Comparison of ENCODE assay signal across 28 cellular contexts in the genomic region with DNA sequence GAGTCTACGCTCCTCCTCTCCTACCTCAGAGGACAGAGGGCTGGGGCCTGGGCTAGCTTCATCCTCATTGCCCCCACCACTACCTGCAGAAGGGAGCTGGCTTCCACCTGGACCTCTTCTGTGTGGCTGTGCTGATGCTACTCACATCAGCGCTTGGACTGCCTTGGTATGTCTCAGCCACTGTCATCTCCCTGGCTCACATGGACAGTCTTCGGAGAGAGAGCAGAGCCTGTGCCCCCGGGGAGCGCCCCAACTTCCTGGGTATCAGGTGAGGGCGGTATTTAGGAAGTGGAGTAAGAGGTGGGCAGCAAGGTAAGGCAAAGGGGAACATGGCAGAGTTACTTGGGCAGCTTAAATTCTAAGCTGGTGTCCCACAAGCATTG. TPM values are rescaled to one million over a fixed set of nuclear protein-coding genes. Genes with fewer than 3 reads are reported as not detected.
DNase-seq lines count a peak whose midpoint lies in the region; FAIRE-seq and TF ChIP-seq lines count a peak whose summit lies in the region.
"Had no signal": no experiment of that assay in that cellular context is flagged by ENCODE, and none has a peak within 500 bp of the region (broad histone marks: within the 10 kb centered on the region; RNA-seq: fewer than 3 reads in every experiment).

No MANE protein-coding gene starts in this region.

- H2BK20ac ChIP-seq in H1 (ENCODE audit: low read length) = no peak overlapping the region

- H3K4me2 ChIP-seq in H1 (ENCODE audit: insufficient read depth in 1 of 2, low read depth in 2 of 2, low read length in 2 of 2) = no peak overlapping the region
- H3K4me2 ChIP-seq: A549; BLaER1 treated with 17β-estradiol and CSF1 and Interleukin-3, amounts not matched to agents 10 nM and 100 nM had no signal

- H3K4me3 ChIP-seq in HEK293 (ENCODE audit: low read depth, low read length) = no peak overlapping the region
- H3K4me3 ChIP-seq in H1 (ENCODE audit: extremely low read depth in 1 of 4, insufficient read depth in 2 of 4, low read depth in 3 of 4, low read length in 4 of 4) = no peak overlapping the region
- H3K4me3 ChIP-seq: A549; BLaER1 treated with 17β-estradiol and CSF1 and Interleukin-3, amounts not matched to agents 10 nM and 100 nM; GM12878 had no signal

- peak overlapping the region; percentile 35; the same call in 1 of the 2 replicates for H4K8ac ChIP-seq in H1 (ENCODE audit: extremely low read depth, insufficient read depth, low read length)

- no peak overlapping the region for H3K23ac ChIP-seq in H1 (ENCODE audit: insufficient read length)

- H3K79me1 ChIP-seq in H1 (ENCODE audit: low read depth, low read length) = no peaks in the 10 kb centered on the region; the same call in 1 of the 2 replicates

- no peak overlapping the region for H4K5ac ChIP-seq in H1 (ENCODE audit: insufficient read length, low read depth, low read length)

- H3K9ac ChIP-seq in H1 (replicated peaks in 1 of 4; ENCODE audit: extremely low read depth in 1 of 4, low read depth in 3 of 4, low read length in 3 of 4) = no peak overlapping the region
- H3K9ac ChIP-seq: BLaER1 treated with 17β-estradiol and CSF1 and Interleukin-3, amounts not matched to agents 10 nM and 100 nM had no signal

- H2BK15ac ChIP-seq in H1 (ENCODE audit: low read length) = no peak overlapping the region

- H2BK5ac ChIP-seq in H1 (ENCODE audit: low read depth, low read length) = no peak overlapping the region

- H3K18ac ChIP-seq in H1 (ENCODE audit: extremely low read depth, low read length) = no peak overlapping the region

- POLR2A ChIA-PET in HEK293 (lab: Yijun Ruan, JAX) (no interaction called here), H1 (lab: Charles Lee; ENCODE audit: partially characterized antibody) (interaction anchor here (1.4 to 1.7 kb wide), 2 partner anchors 21 to 34 kb away, joined by 4 to 5 read pairs; a partner anchor contains a TSS)

- H3K23me2 ChIP-seq in H1 (ENCODE audit: low read depth, low read length) = peaks cover 3% of the 10 kb centered on the region; the same call in 1 of the 2 replicates

- no peak overlapping the region for H3K4ac ChIP-seq in H1 (replicated peaks; ENCODE audit: insufficient read length, low read depth, low read length)

- DNase-seq in H1 (ENCODE audit: low read depth in 1 of 2, low spot score in 2 of 2) = no peak
- DNase-seq in mesenteric fat pad (ENCODE audit: low spot score) = peak; percentile 79
- no peak for DNase-seq in activated CD4-positive, CD25-positive, alpha-beta regulatory T cell (lab: John Stamatoyannopoulos, UW)
- no peak for DNase-seq in DMS114 treated with DMSO at 0.1 percent for 48 hours (lab: John Stamatoyannopoulos, UW; ENCODE audit: unreplicated experiment)
- DNase-seq: AML-193; Caco-2; Calu3; CD4-positive, alpha-beta T cell; CD8-positive, alpha-beta T cell; DMS153; DMS79; DND-41; EL; GDM1 had no signal

- no peaks in the 10 kb centered on the region for H4K20me1 ChIP-seq in H1 (replicated peaks in 1 of 2; ENCODE audit: control insufficient read depth in 1 of 2, insufficient read depth in 2 of 2, low read length in 2 of 2)
- H4K20me1 ChIP-seq: BLaER1 treated with 17β-estradiol and CSF1 and Interleukin-3, amounts not matched to agents 10 nM and 100 nM had no signal

- H3K27ac ChIP-seq in HEK293 (ENCODE audit: extremely low read depth, low read depth, low read length) = no peak overlapping the region
- H3K27ac ChIP-seq in H1 (ENCODE audit: low read depth, low read length) = no peak overlapping the region
- H3K27ac ChIP-seq: 22Rv1; A549; BLaER1 treated with 17β-estradiol and CSF1 and Interleukin-3, amounts not matched to agents 10 nM and 100 nM; C4-2B had no signal

- H3K36me3 ChIP-seq in HEK293 (ENCODE audit: control insufficient read depth in 2 of 2, insufficient read depth in 1 of 2, low read length in 2 of 2) (no peaks in the 10 kb centered on the region), H1 (ENCODE audit: control insufficient read depth in 2 of 4, insufficient read depth in 4 of 4, low read length in 3 of 4) (no peaks in the 10 kb centered on the region)
- H3K36me3 ChIP-seq: BLaER1 treated with 17β-estradiol and CSF1 and Interleukin-3, amounts not matched to agents 10 nM and 100 nM had no signal

- no peak overlapping the region for H3K14ac ChIP-seq in H1 (ENCODE audit: insufficient read length)

- CTCF ChIA-PET in HEK293 (lab: Yijun Ruan, JAX) (interaction anchor here (1.7 kb wide), 2 partner anchors 9 to 123 kb away, joined by 6 read pairs; no protein-coding TSS in a partner anchor), H1 (lab: Charles Lee; ENCODE audit: partially characterized antibody) (interaction anchor here (0.8 to 2.7 kb wide), 9 partner anchors 9 to 184 kb away, joined by 3 to 15 read pairs (median 4); a partner anchor contains a TSS)

- H2BK12ac ChIP-seq in H1 (ENCODE audit: low read depth, low read length) = no peak overlapping the region

- H3K4me1 ChIP-seq in HEK293 (ENCODE audit: control insufficient read depth, insufficient read depth, low read length) (no peaks in the 10 kb centered on the region), H1 (replicated peaks in 1 of 4; ENCODE audit: control insufficient read depth in 3 of 4, insufficient read depth in 4 of 4, low read length in 3 of 4) (peaks cover 0 to 8% (median 2%) of the 10 kb centered on the region in 4 experiments; a peak in 3 of 7 replicates)
- H3K4me1 ChIP-seq: A549, Caco-2 had no signal

- no peak overlapping the region for H3K56ac ChIP-seq in H1 (replicated peaks; ENCODE audit: insufficient read length, low read depth, low read length)

- TF ChIP-seq CTCF in HEK293 (tag by site-specific recombination; IDR thresholded peaks at IDR 0.05) (no peak), H1 (IDR thresholded peaks at IDR 0.05; ENCODE audit: control extremely low read depth in 1 of 3, insufficient read depth in 1 of 3, low read depth in 1 of 3, low read length in 3 of 3) (no peak)

- WGBS in H1 (ENCODE audit: extremely low coverage in 1 of 2, insufficient coverage in 1 of 2, insufficient read length in 1 of 2, insufficient replicate concordance in 2 of 2, low coverage in 1 of 2, low lambda C conversion rate in 2 of 2, missing lambda C conversion rate in 1 of 2), 2 experiments = 85% methylated on average over 6 of the region's 6 CpGs; no CpG with 5 or more reads in 1 of the 2 experiments

- H2AFZ ChIP-seq in H1 (ENCODE audit: low read length) = no peak overlapping the region

- H4K91ac ChIP-seq in H1 (replicated peaks; ENCODE audit: insufficient read length, low read length) = no peak overlapping the region

- TF ChIP-seq EP300 in H1 (IDR thresholded peaks at IDR 0.05; ENCODE audit: borderline replicate concordance in 1 of 2, low read depth in 2 of 2, low read length in 2 of 2) = no peak

- no peak overlapping the region for H2BK120ac ChIP-seq in H1 (replicated peaks; ENCODE audit: low read depth, low read length)

- FAIRE-seq in H1 (lab: Jason Lieb, UNC) = no peak
- FAIRE-seq: A549, D721Med, GM12878, GM12892, GM18507 had no signal

- no peak for TF ChIP-seq RAD21 in H1 (IDR thresholded peaks at IDR 0.05 in 1 of 2, conservative IDR thresholded peaks at IDR 0.05 in 1 of 2; ENCODE audit: low read depth in 2 of 2, low read length in 2 of 2)

- H3K9me3 ChIP-seq in HEK293 (ENCODE audit: control insufficient read depth, insufficient read depth, low read depth, low read length) = no peaks in the 10 kb centered on the region
- H3K9me3 ChIP-seq in H1 (ENCODE audit: insufficient read depth in 2 of 2, low read depth in 1 of 2, low read length in 1 of 2) = no peaks in the 10 kb centered on the region
- H3K9me3 ChIP-seq: A549; BLaER1 treated with 17β-estradiol and CSF1 and Interleukin-3, amounts not matched to agents 10 nM and 100 nM; Caco-2 had no signal

- H3K27me3 ChIP-seq in H1 (replicated peaks in 1 of 4; ENCODE audit: control insufficient read depth in 3 of 4, extremely low read depth in 1 of 4, insufficient read depth in 3 of 4, low read length in 3 of 4) = peaks cover 0 to 7% (median 2%) of the 10 kb centered on the region in 4 experiments; a peak in 2 of 7 replicates
- H3K27me3 ChIP-seq: BLaER1 treated with 17β-estradiol and CSF1 and Interleukin-3, amounts not matched to agents 10 nM and 100 nM had no signal

- no peak for TF ChIP-seq POLR2A in H1 (IDR thresholded peaks at IDR 0.05; ENCODE audit: control extremely low read depth in 1 of 2, low read depth in 2 of 2, low read length in 2 of 2)

- no peaks in the 10 kb centered on the region for H3K79me2 ChIP-seq in H1 (ENCODE audit: control insufficient read depth in 1 of 2, insufficient read depth in 2 of 2, low read length in 2 of 2)

- no peak overlapping the region for H2AK5ac ChIP-seq in H1 (ENCODE audit: low read depth, low read length)

RNA-seq across cellular contexts. Expression of a gene that starts 7.6 kb away (rescaled TPM):
- total RNA-seq in H1 (2021; fragmentation: NEBNext Ultra II Directional; extraction: Animal tissue kit (Norgen Biotek cat#: 25700)) = 0.15 and 0.28 TPM in 2 replicates
- 0.15 and 0.24 TPM in 2 replicates for polyA plus RNA-seq in H1 (2011; rRNA removed)
- 0.13 TPM for polyA plus RNA-seq in H1 (2011; cell fraction: cytosol; rRNA removed)
- polyA plus RNA-seq in H1 (2011; cell fraction: nucleus; rRNA removed) = 0.91 TPM
- polyA plus RNA-seq in H1 (2012, experiment 1 of 2) = 0.17 to 0.76 TPM (median 0.37 TPM) in 3 of 4 replicates, not detected in the other
- polyA plus RNA-seq in H1 (2012, experiment 2 of 2) = not detected
- polyA plus RNA-seq in H1 (2013, experiment 1 of 2) = 0.12 TPM
- polyA plus RNA-seq in H1 (2013, experiment 2 of 2) = 0.15 TPM
- 0.69 and 1.6 TPM in 2 replicates for polyA minus RNA-seq in H1 (2011; rRNA and poly(A)+ RNA removed)
- polyA minus RNA-seq in H1 (2011; cell fraction: cytosol; rRNA and poly(A)+ RNA removed) = not detected
- 1.9 TPM for polyA minus RNA-seq in H1 (2011; cell fraction: nucleus; rRNA and poly(A)+ RNA removed)
- 0.22 TPM for total RNA-seq in mesenteric fat pad
- total RNA-seq: A172; B cell; Calu3; CD4-positive, alpha-beta T cell; CD8-positive, alpha-beta T cell; Daoy; G401 had no signal
- polyA plus RNA-seq: A549, BJ had no signal

RNA-seq across cellular contexts. Expression of a gene that starts 21.2 kb away (rescaled TPM):
- total RNA-seq in H1 (2021; fragmentation: NEBNext Ultra II Directional; extraction: Animal tissue kit (Norgen Biotek cat#: 25700)) = 2.5 and 2.8 TPM in 2 replicates
- polyA plus RNA-seq in H1 (2011; rRNA removed) = 2.1 and 2.4 TPM in 2 replicates
- polyA plus RNA-seq in H1 (2011; cell fraction: cytosol; rRNA removed) = 1.9 TPM
- polyA plus RNA-seq in H1 (2011; cell fraction: nucleus; rRNA removed) = 1.9 TPM
- polyA plus RNA-seq in H1 (2012, experiment 1 of 2) = 1.9 to 2.8 TPM (median 2.4 TPM) in 4 replicates
- polyA plus RNA-seq in H1 (2012, experiment 2 of 2) = 1.8 TPM
- polyA plus RNA-seq in H1 (2013, experiment 1 of 2) = 4.1 TPM
- 4.8 TPM for polyA plus RNA-seq in H1 (2013, experiment 2 of 2)
- polyA minus RNA-seq in H1 (2011; rRNA and poly(A)+ RNA removed) = 1.2 and 2.7 TPM in 2 replicates
- 0.73 TPM for polyA minus RNA-seq in H1 (2011; cell fraction: cytosol; rRNA and poly(A)+ RNA removed)
- 3.3 TPM for polyA minus RNA-seq in H1 (2011; cell fraction: nucleus; rRNA and poly(A)+ RNA removed)
- total RNA-seq in mesenteric fat pad = 48.5 TPM

RNA-seq across cellular contexts. Expression of a gene that starts 34.0 kb away (rescaled TPM):
- 101 and 108 TPM in 2 replicates for total RNA-seq in H1 (2021; fragmentation: NEBNext Ultra II Directional; extraction: Animal tissue kit (Norgen Biotek cat#: 25700))
- polyA plus RNA-seq in H1 (2011; rRNA removed) = 52.0 and 69.9 TPM in 2 replicates
- 70.4 TPM for polyA plus RNA-seq in H1 (2011; cell fraction: cytosol; rRNA removed)
- 106 TPM for polyA plus RNA-seq in H1 (2011; cell fraction: nucleus; rRNA removed)
- polyA plus RNA-seq in H1 (2012, experiment 1 of 2) = 71.4 to 120 TPM (median 86.5 TPM) in 4 replicates
- polyA plus RNA-seq in H1 (2012, experiment 2 of 2) = 11.2 TPM
- polyA plus RNA-seq in H1 (2013, experiment 1 of 2) = 61.7 TPM
- polyA plus RNA-seq in H1 (2013, experiment 2 of 2) = 52.9 TPM
- polyA minus RNA-seq in H1 (2011; rRNA and poly(A)+ RNA removed) = 138 and 195 TPM in 2 replicates
- polyA minus RNA-seq in H1 (2011; cell fraction: cytosol; rRNA and poly(A)+ RNA removed) = 61.8 TPM
- 132 TPM for polyA minus RNA-seq in H1 (2011; cell fraction: nucleus; rRNA and poly(A)+ RNA removed)
- total RNA-seq in mesenteric fat pad = 90.5 TPM

Comparison
In these comparisons a context has a peak if more than half of its experiments do, and no peak if none do; other contexts are left out.
1. RNA of a gene that starts 21.2 kb away (total RNA-seq): 48.5 TPM in mesenteric fat pad (single experiment); 2.5 to 2.8 TPM in H1; every median in the first group is over 10 times any median in the second.